10 cellular contexts compared by ENCODE assay signal in the genomic region with DNA sequence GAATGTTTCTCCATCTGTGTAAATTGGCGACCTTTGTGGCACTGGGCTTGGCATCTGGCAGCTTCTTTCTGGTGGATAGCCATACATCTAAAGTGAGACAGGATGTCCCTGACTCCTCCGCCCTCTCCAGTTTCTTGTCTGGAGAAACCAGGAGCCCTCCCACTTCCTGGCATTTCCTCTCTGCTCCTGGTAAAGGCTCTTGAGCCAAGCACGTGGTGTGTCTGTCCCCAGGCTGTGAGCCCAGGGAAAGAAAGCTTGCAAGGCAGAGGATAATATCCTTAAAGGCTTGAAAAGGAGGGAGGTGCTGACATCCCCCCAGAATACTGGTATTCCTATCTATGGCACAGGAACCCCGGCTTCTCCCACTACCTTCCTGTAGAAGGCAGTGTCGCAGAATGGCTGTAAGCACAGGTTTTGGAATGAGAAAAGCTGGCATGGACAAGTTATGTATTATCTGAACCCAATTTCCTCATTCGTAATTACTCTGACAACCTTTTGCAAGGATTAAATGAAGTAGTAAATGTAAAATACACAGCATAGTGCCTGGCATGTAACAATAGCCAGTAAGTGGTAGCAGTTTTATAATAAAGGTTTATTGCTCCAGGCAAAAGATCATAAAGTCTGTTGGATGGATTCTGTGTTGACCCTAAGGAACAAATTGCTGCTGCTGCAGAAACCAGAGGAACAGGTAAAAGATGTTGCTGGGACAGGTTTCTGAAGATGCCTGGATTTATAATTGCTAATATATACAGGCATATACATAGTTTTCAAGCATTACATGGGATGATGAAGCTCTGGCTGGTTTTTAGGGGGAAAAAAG. TPM values are rescaled to one million over a fixed set of nuclear protein-coding genes. Genes with fewer than 3 reads are reported as not detected.
DNase-seq lines count a peak whose midpoint lies in the region; ATAC-seq and TF ChIP-seq lines count a peak whose summit lies in the region.
"Had no signal": no experiment of that assay in that cellular context is flagged by ENCODE, and none has a peak within 500 bp of the region (broad histone marks: within the 10 kb centered on the region; RNA-seq: fewer than 3 reads in every experiment).

No MANE protein-coding gene starts in this region.

- no peaks in the 10 kb centered on the region for H3K9me3 ChIP-seq in PC-9 (ENCODE audit: insufficient read depth, low read depth)
- H3K9me3 ChIP-seq: BLaER1 treated with 17β-estradiol and CSF1 and Interleukin-3, amounts not matched to agents 10 nM and 100 nM had no signal

- H3K27me3 ChIP-seq in ACC112 (ENCODE audit: insufficient read depth, low read length) (no peaks in the 10 kb centered on the region), PC-9 (ENCODE audit: insufficient read depth, low read depth) (no peaks in the 10 kb centered on the region)
- H3K27me3 ChIP-seq: BLaER1 treated with 17β-estradiol and CSF1 and Interleukin-3, amounts not matched to agents 10 nM and 100 nM had no signal

- no peaks in the 10 kb centered on the region for H3K9me3 Mint-ChIP-seq in nephron progenitor cell
- H3K9me3 Mint-ChIP-seq in effector memory CD8-positive, alpha-beta T cell: no peaks in the 10 kb centered on the region
- H3K9me3 Mint-ChIP-seq: activated T-helper 17 cell treated with anti-CD3 and anti-CD28 coated beads, Interleukin-2, amount 50 U/mL, for 72 hours had no signal

- peak overlapping the region; percentile 46 for H2AFZ ChIP-seq in ACC112 (ENCODE audit: low read length, unreplicated experiment)
- no peak overlapping the region for H2AFZ ChIP-seq in PC-9

- H3K4me1 ChIP-seq in ACC112 (ENCODE audit: control insufficient read depth, insufficient read depth, low read length, unreplicated experiment): peaks cover 37% of the 10 kb centered on the region
- peaks cover 35% of the 10 kb centered on the region for H3K4me1 ChIP-seq in PC-9 (replicated peaks; ENCODE audit: insufficient read depth)
- H3K4me1 ChIP-seq: BLaER1 treated with 17β-estradiol and CSF1 and Interleukin-3, amounts not matched to agents 10 nM and 100 nM had no signal

- no peaks in the 10 kb centered on the region for H3K36me3 ChIP-seq in ACC112 (ENCODE audit: insufficient read depth, low read length)
- no peaks in the 10 kb centered on the region for H3K36me3 ChIP-seq in PC-9 (ENCODE audit: low read depth)
- H3K36me3 ChIP-seq: BLaER1 treated with 17β-estradiol and CSF1 and Interleukin-3, amounts not matched to agents 10 nM and 100 nM had no signal

- TF ChIP-seq CTCF in PC-9 (conservative IDR thresholded peaks at IDR 0.05) (no peak), fibroblast of pulmonary artery (IDR thresholded peaks at IDR 0.05; ENCODE audit: low read length, missing control alignments) (no peak), nephron progenitor cell (IDR thresholded peaks at IDR 0.05) (no peak)

- H3K4me1 Mint-ChIP-seq in nephron progenitor cell: peaks cover 28% of the 10 kb centered on the region
- peaks cover under 1 to 21% of the 10 kb centered on the region in 2 donors for H3K4me1 Mint-ChIP-seq in effector memory CD8-positive, alpha-beta T cell (ENCODE audit: low read depth in 2 of 2)
- H3K4me1 Mint-ChIP-seq: activated T-helper 17 cell treated with anti-CD3 and anti-CD28 coated beads, Interleukin-2, amount 50 U/mL, for 72 hours had no signal

- no peaks in the 10 kb centered on the region for H3K27me3 Mint-ChIP-seq in nephron progenitor cell (ENCODE audit: low read depth, poor library complexity)
- no peaks in the 10 kb centered on the region for H3K27me3 Mint-ChIP-seq in effector memory CD8-positive, alpha-beta T cell

- no peaks in the 10 kb centered on the region for H4K20me1 ChIP-seq in PC-9 (ENCODE audit: insufficient read depth)
- H4K20me1 ChIP-seq: BLaER1 treated with 17β-estradiol and CSF1 and Interleukin-3, amounts not matched to agents 10 nM and 100 nM had no signal

- H3K36me3 Mint-ChIP-seq in nephron progenitor cell (ENCODE audit: low read depth): no peaks in the 10 kb centered on the region
- peaks cover 3% of the 10 kb centered on the region for H3K36me3 Mint-ChIP-seq in effector memory CD8-positive, alpha-beta T cell (ENCODE audit: insufficient read depth)

- no peak overlapping the region for H3K4me3 Mint-ChIP-seq in nephron progenitor cell
- no peak overlapping the region for H3K4me3 Mint-ChIP-seq in effector memory CD8-positive, alpha-beta T cell
- H3K4me3 Mint-ChIP-seq: activated T-helper 17 cell treated with anti-CD3 and anti-CD28 coated beads, Interleukin-2, amount 50 U/mL, for 72 hours had no signal

- H3K27ac Mint-ChIP-seq in nephron progenitor cell: no peak overlapping the region
- H3K27ac Mint-ChIP-seq in effector memory CD8-positive, alpha-beta T cell: peak overlapping the region in 1 of 2 donors; percentile 52
- H3K27ac Mint-ChIP-seq: activated T-helper 17 cell treated with anti-CD3 and anti-CD28 coated beads, Interleukin-2, amount 50 U/mL, for 72 hours had no signal

- intact Hi-C loops in PC-9 (cut with micrococcal nuclease; ENCODE audit: unreplicated experiment): loop anchor here (5.0 kb wide), 1 partner anchor 40 kb away; no protein-coding TSS in a partner anchor

- H3K79me2 ChIP-seq in ACC112 (ENCODE audit: control insufficient read depth, insufficient read depth, low read length, unreplicated experiment) (no peaks in the 10 kb centered on the region), PC-9 (ENCODE audit: low read depth) (no peaks in the 10 kb centered on the region)

- peaks cover 21% of the 10 kb centered on the region; the same call in 1 of the 2 replicates for H3F3A ChIP-seq in PC-9 (ENCODE audit: insufficient read depth, low read depth)

- CTCF ChIA-PET in PC-9 (lab: Charles Lee): interaction anchor here (1.0 kb wide), 1 partner anchor 73 kb away, joined by 3 read pairs; no protein-coding TSS in a partner anchor

- H3K27ac ChIP-seq in ACC112 (ENCODE audit: low read depth, low read length) (peak overlapping the region; percentile 85), PC-9 (peak overlapping the region; percentile 73)
- H3K27ac ChIP-seq: BLaER1 treated with 17β-estradiol and CSF1 and Interleukin-3, amounts not matched to agents 10 nM and 100 nM had no signal

- BruUV-seq in PC-9 (replicated peaks; lab: Mats Ljungman, UMichigan): no TSS peak

- H3K4me3 ChIP-seq in ACC112 (ENCODE audit: low read depth, low read length) (peak overlapping the region; percentile 8; the same call in 1 of the 2 replicates), PC-9 (no peak overlapping the region), fibroblast of pulmonary artery (replicated peaks; ENCODE audit: low read depth, low read length) (no peak overlapping the region)
- H3K4me3 ChIP-seq: BLaER1 treated with 17β-estradiol and CSF1 and Interleukin-3, amounts not matched to agents 10 nM and 100 nM had no signal

- peak in 1 of 2 experiments; percentile 60 for DNase-seq in PC-9
- DNase-seq in fibroblast of pulmonary artery (ENCODE audit: low read depth): peak; percentile 81
- peak; percentile 19 for DNase-seq in nephron progenitor cell
- DNase-seq in effector memory CD8-positive, alpha-beta T cell: no peak
- no peak for DNase-seq in NCI-H748 treated with DMSO at 0.1 percent for 48 hours (lab: John Stamatoyannopoulos, UW)
- DNase-seq in NCI-H82 treated with DMSO at 0.1 percent for 48 hours (lab: John Stamatoyannopoulos, UW; ENCODE audit: unreplicated experiment): no peak

- POLR2A ChIA-PET in PC-9 (lab: Charles Lee; ENCODE audit: unreplicated experiment): interaction anchor here (0.7 kb wide), 1 partner anchor 27 kb away, joined by 3 read pairs; no protein-coding TSS in a partner anchor

- H3K9me2 ChIP-seq in PC-9 (ENCODE audit: insufficient read depth): no peaks in the 10 kb centered on the region

- peak overlapping the region; percentile 36 for H3K4me2 ChIP-seq in PC-9
- H3K4me2 ChIP-seq: BLaER1 treated with 17β-estradiol and CSF1 and Interleukin-3, amounts not matched to agents 10 nM and 100 nM had no signal

- ATAC-seq in effector memory CD8-positive, alpha-beta T cell (replicated peaks): no peak
- ATAC-seq in HG02623 (IDR thresholded peaks at IDR 0.05; ENCODE audit: unreplicated experiment): no peak
- ATAC-seq: activated T-helper 17 cell treated with anti-CD3 and anti-CD28 coated beads, Interleukin-2, amount 50 U/mL, for 72 hours had no signal

RNA-seq across cellular contexts. Expression of gene ACSL5, which starts 11.8 kb away (rescaled TPM):
- total RNA-seq in PC-9 (2021): 11.7 and 21.4 TPM in 2 replicates

Comparison
In these comparisons a context has a peak if more than half of its experiments do, and no peak if none do; other contexts are left out.
1. DNase-seq: peak in fibroblast of pulmonary artery (single experiment) and nephron progenitor cell (single experiment); none in effector memory CD8-positive, alpha-beta T cell (0 of 3), NCI-H748 treated with DMSO at 0.1 percent for 48 hours (single experiment) and NCI-H82 treated with DMSO at 0.1 percent for 48 hours (single experiment).